8 cellular contexts compared by ENCODE assay signal in genomic region chr1:172745014-172745413, GRCh38.
A peak's percentile ranks its signal among the peaks of the same experiment; 100 is the strongest.
DNase-seq lines count a peak whose midpoint lies in the region; ATAC-seq and TF ChIP-seq lines count a peak whose summit lies in the region.

No MANE protein-coding gene starts in this region.

- no peak overlapping the region for H3K4me3 ChIP-seq in Peyer's patch
- no peak overlapping the region for H3K4me3 ChIP-seq in testis

- WGBS in testis, 2 donors, result 42 to 54% methylated on average over 2 of the region's 2 CpGs

- ATAC-seq in GM19455 (IDR thresholded peaks at IDR 0.05; ENCODE audit: unreplicated experiment) (peak; percentile 65), HG03432 (IDR thresholded peaks at IDR 0.05; ENCODE audit: unreplicated experiment) (peak; percentile 73)

- DNase-seq in NCI-H82 (lab: John Stamatoyannopoulos, UW), result peak; percentile 66
- no peak for DNase-seq in NCI-H82 treated with DMSO at 0.1 percent for 48 hours (lab: John Stamatoyannopoulos, UW; ENCODE audit: unreplicated experiment)
- DNase-seq in Peyer's patch, result peak in 2 of 3 donors; percentile 53 to 74
- DNase-seq in brain pericyte (ENCODE audit: low read depth, low spot score), result peak; percentile 45
- peak; percentile 70 for DNase-seq in left kidney (ENCODE audit: low read depth, low spot score)
- DNase-seq in testis, result peak; percentile 33

- TF ChIP-seq CTCF in Peyer's patch (IDR thresholded peaks at IDR 0.05), result peak; percentile 60 to 90 (median 80)
- TF ChIP-seq CTCF in testis (IDR thresholded peaks at IDR 0.05), result peak; percentile 36 to 63 (median 43)

- H3K9me3 ChIP-seq in Peyer's patch (no peaks in the 10 kb centered on the region), testis (no peaks in the 10 kb centered on the region)

- TF ChIP-seq POLR2A in Peyer's patch (IDR thresholded peaks at IDR 0.05), result no peak
- TF ChIP-seq POLR2A in testis (IDR thresholded peaks at IDR 0.05), result no peak

- H3K36me3 ChIP-seq in Peyer's patch, result no peaks in the 10 kb centered on the region
- H3K36me3 ChIP-seq in testis (ENCODE audit: low read depth, missing control alignments), result no peaks in the 10 kb centered on the region

- intact Hi-C loops in testis (cut with DNase I; ENCODE audit: low total_unique reads), result loop anchor here (10.0 kb wide), 1 partner anchor 670 kb away; no protein-coding TSS in a partner anchor

- H3K27ac ChIP-seq in Peyer's patch, result peak overlapping the region in 1 of 4 donors; percentile 59
- H3K27ac ChIP-seq in testis, result no peak overlapping the region

- peaks cover 0 to 17% (median 8%) of the 10 kb centered on the region in 4 donors for H3K4me1 ChIP-seq in Peyer's patch
- H3K4me1 ChIP-seq in testis, result no peaks in the 10 kb centered on the region

- H3K27me3 ChIP-seq in Peyer's patch, result no peaks in the 10 kb centered on the region
- H3K27me3 ChIP-seq in testis, result no peaks in the 10 kb centered on the region
